Comparison of ENCODE assay signal across 8 cellular contexts in the genomic region with DNA sequence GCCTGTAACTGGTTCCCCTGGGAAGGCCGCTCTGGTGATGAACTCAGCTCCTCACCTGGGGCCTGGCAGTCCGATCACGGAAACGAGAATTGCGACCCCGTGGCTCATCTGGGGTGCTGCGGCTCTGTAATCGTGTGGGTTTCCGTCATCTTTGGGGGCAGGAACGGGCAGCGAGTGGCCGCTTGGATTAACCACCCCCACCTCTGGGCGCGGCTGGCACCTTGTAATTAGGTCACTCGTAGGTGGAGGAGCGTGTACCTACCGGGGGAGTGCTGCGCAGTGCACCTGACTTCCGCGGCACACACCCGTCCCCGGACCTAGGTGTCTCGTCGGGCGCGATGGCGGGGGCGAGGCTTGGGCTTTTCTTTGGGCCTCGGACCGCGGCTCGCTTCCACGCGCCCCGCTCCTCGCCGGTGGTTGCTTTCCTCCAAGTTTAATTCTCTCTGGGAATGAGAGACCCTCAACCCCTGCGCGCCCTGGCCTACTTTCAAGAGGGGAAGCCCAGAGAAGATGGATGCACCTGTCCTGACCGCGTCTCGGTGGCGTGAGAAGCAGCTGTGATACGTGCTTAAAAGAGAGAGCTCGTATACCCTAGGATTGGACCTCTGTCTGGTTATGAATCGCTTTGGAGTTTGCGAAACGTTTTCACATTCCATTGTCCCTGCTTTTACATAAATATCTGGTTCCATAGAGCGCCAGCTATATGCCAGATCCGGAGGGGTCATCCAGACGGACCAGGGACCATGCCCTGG. TPM values are rescaled to one million over a fixed set of nuclear protein-coding genes. Genes with fewer than 3 reads are reported as not detected.
DNase-seq lines count a peak whose midpoint lies in the region; ATAC-seq, FAIRE-seq and TF ChIP-seq lines count a peak whose summit lies in the region.

No MANE protein-coding gene starts in this region.

- ATAC-seq in GM21526 (IDR thresholded peaks at IDR 0.05; ENCODE audit: low FRiP score, unreplicated experiment) (peak; percentile 30), right cardiac atrium (peak; percentile 49)
- ATAC-seq in activated naive CD4-positive, alpha-beta T cell treated with anti-CD3 and anti-CD28 coated beads, Interleukin-2, amount 50 U/mL, for 72 hours = peak; percentile 66 to 69

- 4% methylated on average over 51 of the region's 51 CpGs for WGBS in right cardiac atrium

- H3K4me1 ChIP-seq in right cardiac atrium (ENCODE audit: control insufficient read depth, insufficient read depth, low read length) (peaks cover 2% of the 10 kb centered on the region), skeletal muscle satellite cell (ENCODE audit: control insufficient read depth, insufficient read depth, low read length) (peaks cover 28% of the 10 kb centered on the region)

- no peaks in the 10 kb centered on the region for H3K9me3 ChIP-seq in right cardiac atrium (ENCODE audit: control insufficient read depth, low read length)
- H3K9me3 ChIP-seq in skeletal muscle satellite cell (replicated peaks; ENCODE audit: low read length) = no peaks in the 10 kb centered on the region

- H3K4me2 ChIP-seq in skeletal muscle satellite cell (ENCODE audit: low read length) = peak overlapping the region; percentile 92

- H3K36me3 ChIP-seq in skeletal muscle satellite cell (ENCODE audit: insufficient read depth, low read length) = peaks cover 9% of the 10 kb centered on the region

- H3K4me3 ChIP-seq in right cardiac atrium (ENCODE audit: low read length) (peak overlapping the region; percentile 70), skeletal muscle satellite cell (ENCODE audit: low read length) (peak overlapping the region; percentile 87)

- peak overlapping the region; percentile 93 for H3K4me3 Mint-ChIP-seq in Calu3 (ENCODE audit: low read depth, unreplicated experiment)

- no peaks in the 10 kb centered on the region for H3K27me3 Mint-ChIP-seq in Calu3 (ENCODE audit: unreplicated experiment)

- no peaks in the 10 kb centered on the region for H3K9me3 Mint-ChIP-seq in Calu3 (ENCODE audit: low read depth, unreplicated experiment)
- no peaks in the 10 kb centered on the region for H3K9me3 Mint-ChIP-seq in activated naive CD4-positive, alpha-beta T cell treated with anti-CD3 and anti-CD28 coated beads, Interleukin-2, amount 50 U/mL, for 72 hours

- peaks cover 36% of the 10 kb centered on the region for H3K4me1 Mint-ChIP-seq in Calu3 (ENCODE audit: low read depth, unreplicated experiment)

- H3K27ac Mint-ChIP-seq in Calu3 (ENCODE audit: unreplicated experiment) = peak overlapping the region; percentile 94
- peak overlapping the region; percentile 99 for H3K27ac Mint-ChIP-seq in activated naive CD4-positive, alpha-beta T cell treated with anti-CD3 and anti-CD28 coated beads, Interleukin-2, amount 50 U/mL, for 72 hours

- CTCF ChIA-PET in Calu3 (lab: Charles Lee) = interaction anchor here (0.7 to 3.4 kb wide), 12 partner anchors 10 to 846 kb away, joined by 3 to 22 read pairs (median 4); no protein-coding TSS in a partner anchor

- H3K9ac ChIP-seq in skeletal muscle satellite cell (ENCODE audit: low read depth, low read length) = peak overlapping the region; percentile 100

- FAIRE-seq in RCC 7860 (lab: Jason Lieb, UNC) = no peak

- intact Hi-C loops in Calu3 (cut with micrococcal nuclease; ENCODE audit: unreplicated experiment) (loop anchor here (2.0 to 5.0 kb wide), 2 partner anchors 20 to 146 kb away; a partner anchor contains a TSS), right cardiac atrium (cut with DNase I) (no loop called here)

- peaks cover 57% of the 10 kb centered on the region for H3K36me3 Mint-ChIP-seq in Calu3 (ENCODE audit: insufficient read depth, unreplicated experiment)
- H3K36me3 Mint-ChIP-seq in activated naive CD4-positive, alpha-beta T cell treated with anti-CD3 and anti-CD28 coated beads, Interleukin-2, amount 50 U/mL, for 72 hours = peaks cover 29 to 34% of the 10 kb centered on the region in 2 donors

- H3K27ac ChIP-seq in right cardiac atrium (ENCODE audit: low read length) = peak overlapping the region; percentile 83

- TF ChIP-seq CTCF in Calu3 (IDR thresholded peaks at IDR 0.05; ENCODE audit: unreplicated experiment) = no peak

- no peaks in the 10 kb centered on the region for H3K27me3 ChIP-seq in right cardiac atrium (ENCODE audit: control insufficient read depth, insufficient read depth)
- no peaks in the 10 kb centered on the region for H3K27me3 ChIP-seq in skeletal muscle satellite cell (ENCODE audit: control insufficient read depth, insufficient read depth, low read length)

- DNase-seq in Calu3 = no peak
- DNase-seq in NCI-H1105 (lab: John Stamatoyannopoulos, UW) = peak; percentile 36
- no peak for DNase-seq in activated naive CD4-positive, alpha-beta T cell treated with anti-CD3 and anti-CD28 coated beads, Interleukin-2, amount 50 U/mL, for 72 hours (ENCODE audit: low spot score in 2 of 2)
- peak in 1 of 3 donors; percentile 55 for DNase-seq in right cardiac atrium
- DNase-seq in RCC 7860 (ENCODE audit: low spot score) = no peak
- no peak for DNase-seq in NCI-H226

- TSS peak; percentile 90 for BruUV-seq in Calu3 (replicated peaks; lab: Mats Ljungman, UMichigan)

RNA-seq across cellular contexts. Expression of a gene that starts 0.7 kb away (rescaled TPM):
- 242 and 260 TPM in 2 replicates for total RNA-seq in Calu3 (2022)
- total RNA-seq in activated naive CD4-positive, alpha-beta T cell treated with anti-CD3 and anti-CD28 coated beads, Interleukin-2, amount 50 U/mL, for 72 hours = 100 to 1,000 TPM; 133 to 148 TPM
- 100 to 1,000 TPM; 132 to 178 (median 141) TPM for total RNA-seq in right cardiac atrium
- 57.9 TPM for polyA plus RNA-seq in right cardiac atrium
- total RNA-seq in skeletal muscle satellite cell (2012; rRNA removed) = 63.8 and 98.9 TPM in 2 replicates

RNA-seq across cellular contexts. Expression of a gene that starts 49.9 kb away (rescaled TPM):
- total RNA-seq in Calu3 (2022) = 380 and 411 TPM in 2 replicates
- total RNA-seq in activated naive CD4-positive, alpha-beta T cell treated with anti-CD3 and anti-CD28 coated beads, Interleukin-2, amount 50 U/mL, for 72 hours = 100 to 1,000 TPM; 156 to 291 TPM
- 100 to 1,000 TPM; 459 to 523 (median 498) TPM for total RNA-seq in right cardiac atrium
- polyA plus RNA-seq in right cardiac atrium = 698 TPM
- total RNA-seq in skeletal muscle satellite cell (2012; rRNA removed) = 170 and 197 TPM in 2 replicates
